Comparison of ENCODE assay signal across 16 cellular contexts in genomic region chr2:238702691-238703415, GRCh38.
"Had no signal": no experiment of that assay in that cellular context is flagged by ENCODE, and none has a peak within 500 bp of the region (broad histone marks: within the 10 kb centered on the region; RNA-seq: fewer than 3 reads in every experiment).

No MANE protein-coding gene starts in this region.

- H3K27ac Mint-ChIP-seq: activated CD4-positive, alpha-beta memory T cell treated with anti-CD3 and anti-CD28 coated beads, Interleukin-2, amount 10 ng/mL, durations not matched to agents 7 days and 5 days; activated naive CD4-positive, alpha-beta T cell treated with anti-CD3 and anti-CD28 coated beads, Interleukin-2, amount 10 ng/mL, durations not matched to agents 7 days and 5 days; effector memory CD8-positive, alpha-beta T cell; naive thymus-derived CD8-positive, alpha-beta T cell; T-helper 2 cell treated with Interferon-gamma antibody and Interleukin-4, amounts not matched to agents 5 μg/mL and 100 μg/mL, for 36 hours had no signal

- H3K4me1 ChIP-seq: adrenal gland, SJSA1 had no signal

- H3K36me3 ChIP-seq: adrenal gland, ovary, SJSA1, tibial artery had no signal

- DNase-seq: activated CD4-positive, alpha-beta memory T cell treated with anti-CD3 and anti-CD28 coated beads, Interleukin-2, amount 10 ng/mL, durations not matched to agents 7 days and 5 days; activated naive CD4-positive, alpha-beta T cell treated with anti-CD3 and anti-CD28 coated beads, Interleukin-2, amount 10 ng/mL, durations not matched to agents 7 days and 5 days; central memory CD4-positive, alpha-beta T cell; effector memory CD8-positive, alpha-beta T cell; hippocampal formation; mammary epithelial cell; mucosa of descending colon; naive thymus-derived CD8-positive, alpha-beta T cell; stimulated activated CD4-positive, alpha-beta T cell treated with anti-CD3 and anti-CD28 coated beads, Interleukin-4, amount 100 ng/mL, for 4 hours; SW 1271 had no signal

- H3K9me3 Mint-ChIP-seq: activated CD4-positive, alpha-beta memory T cell treated with anti-CD3 and anti-CD28 coated beads, Interleukin-2, amount 10 ng/mL, durations not matched to agents 7 days and 5 days; activated naive CD4-positive, alpha-beta T cell treated with anti-CD3 and anti-CD28 coated beads, Interleukin-2, amount 10 ng/mL, durations not matched to agents 7 days and 5 days; effector memory CD8-positive, alpha-beta T cell; naive thymus-derived CD8-positive, alpha-beta T cell; T-helper 2 cell treated with Interferon-gamma antibody and Interleukin-4, amounts not matched to agents 5 μg/mL and 100 μg/mL, for 36 hours had no signal

- H3K4me3 ChIP-seq: adrenal gland, mucosa of descending colon, ovary, SJSA1, skin epidermis, tibial artery had no signal

- H3K27me3 Mint-ChIP-seq: activated naive CD4-positive, alpha-beta T cell treated with anti-CD3 and anti-CD28 coated beads, Interleukin-2, amount 10 ng/mL, durations not matched to agents 7 days and 5 days had no signal

- H3K9me3 ChIP-seq: adrenal gland, mucosa of descending colon, ovary, SJSA1, tibial artery had no signal

- H3K4me1 Mint-ChIP-seq: activated CD4-positive, alpha-beta memory T cell treated with anti-CD3 and anti-CD28 coated beads, Interleukin-2, amount 10 ng/mL, durations not matched to agents 7 days and 5 days; activated naive CD4-positive, alpha-beta T cell treated with anti-CD3 and anti-CD28 coated beads, Interleukin-2, amount 10 ng/mL, durations not matched to agents 7 days and 5 days had no signal

- H3K27me3 ChIP-seq: adrenal gland, ovary, SJSA1, tibial artery had no signal

- ATAC-seq: effector memory CD8-positive, alpha-beta T cell; mucosa of descending colon; naive thymus-derived CD8-positive, alpha-beta T cell had no signal

- H3K4me3 Mint-ChIP-seq: activated CD4-positive, alpha-beta memory T cell treated with anti-CD3 and anti-CD28 coated beads, Interleukin-2, amount 10 ng/mL, durations not matched to agents 7 days and 5 days; activated naive CD4-positive, alpha-beta T cell treated with anti-CD3 and anti-CD28 coated beads, Interleukin-2, amount 10 ng/mL, durations not matched to agents 7 days and 5 days; effector memory CD8-positive, alpha-beta T cell; naive thymus-derived CD8-positive, alpha-beta T cell; T-helper 2 cell treated with Interferon-gamma antibody and Interleukin-4, amounts not matched to agents 5 μg/mL and 100 μg/mL, for 36 hours had no signal

- H3K27ac ChIP-seq: adrenal gland, ovary, SJSA1, skin epidermis, tibial artery had no signal

- H3K36me3 Mint-ChIP-seq: activated naive CD4-positive, alpha-beta T cell treated with anti-CD3 and anti-CD28 coated beads, Interleukin-2, amount 10 ng/mL, durations not matched to agents 7 days and 5 days; naive thymus-derived CD8-positive, alpha-beta T cell had no signal
